In genomic region chr1:59029768-59030167, GRCh38 we compare ENCODE assay signal across 1 cellular context.
TF ChIP-seq lines count a peak whose summit lies in the region.

No MANE protein-coding gene starts in this region.

TF ChIP-seq in IMR-90, 13 proteins besides CTCF, POLR2A, EP300 and RAD21 (continued from another document):
- no peak for TF ChIP-seq ELK1 (IDR thresholded peaks at IDR 0.05; ENCODE audit: borderline replicate concordance, low read depth, low read length)
- no peak for TF ChIP-seq CEBPB (IDR thresholded peaks at IDR 0.05; ENCODE audit: low read depth, low read length)
- TF ChIP-seq BHLHE40 (IDR thresholded peaks at IDR 0.05; ENCODE audit: low read depth, low read length), result no peak
- no peak for TF ChIP-seq RCOR1 (IDR thresholded peaks at IDR 0.05; ENCODE audit: insufficient replicate concordance, low read length)
- no peak for TF ChIP-seq USF2 (IDR thresholded peaks at IDR 0.05; ENCODE audit: low read depth, low read length)
- no peak for TF ChIP-seq MAZ (IDR thresholded peaks at IDR 0.05; ENCODE audit: borderline replicate concordance, low read depth, low read length)
- no peak for TF ChIP-seq SMC3 (IDR thresholded peaks at IDR 0.05; ENCODE audit: low read depth, low read length)
- no peak for TF ChIP-seq RFX5 (IDR thresholded peaks at IDR 0.05; ENCODE audit: low read depth, low read length)
